In genomic region chr2:2823061-2823753, GRCh38 we compare ENCODE assay signal across 1 cellular context.
TF ChIP-seq lines count a peak whose summit lies in the region.

No MANE protein-coding gene starts in this region.

TF ChIP-seq in GM23338, 12 proteins besides CTCF, POLR2A, EP300 and RAD21:
- TF ChIP-seq ZNF462 (CRISPR knock-in tag; IDR thresholded peaks at IDR 0.05) (no peak), CREB1 (CRISPR knock-in tag; IDR thresholded peaks at IDR 0.05; ENCODE audit: low read depth) (no peak), ZNF331 (CRISPR knock-in tag; IDR thresholded peaks at IDR 0.05; ENCODE audit: low read depth) (no peak), NANOG (IDR thresholded peaks at IDR 0.05; ENCODE audit: borderline replicate concordance) (no peak), REST (IDR thresholded peaks at IDR 0.05; ENCODE audit: unreplicated experiment) (no peak), ZNF114 (CRISPR knock-in tag; IDR thresholded peaks at IDR 0.05) (no peak), POLR2AphosphoS5 (IDR thresholded peaks at IDR 0.05; ENCODE audit: low read depth) (no peak), EZH2 (IDR thresholded peaks at IDR 0.05; ENCODE audit: low read depth, unreplicated experiment) (no peak), STAT1 (IDR thresholded peaks at IDR 0.05; ENCODE audit: unreplicated experiment) (no peak)
- TF ChIP-seq, protein P1, sequence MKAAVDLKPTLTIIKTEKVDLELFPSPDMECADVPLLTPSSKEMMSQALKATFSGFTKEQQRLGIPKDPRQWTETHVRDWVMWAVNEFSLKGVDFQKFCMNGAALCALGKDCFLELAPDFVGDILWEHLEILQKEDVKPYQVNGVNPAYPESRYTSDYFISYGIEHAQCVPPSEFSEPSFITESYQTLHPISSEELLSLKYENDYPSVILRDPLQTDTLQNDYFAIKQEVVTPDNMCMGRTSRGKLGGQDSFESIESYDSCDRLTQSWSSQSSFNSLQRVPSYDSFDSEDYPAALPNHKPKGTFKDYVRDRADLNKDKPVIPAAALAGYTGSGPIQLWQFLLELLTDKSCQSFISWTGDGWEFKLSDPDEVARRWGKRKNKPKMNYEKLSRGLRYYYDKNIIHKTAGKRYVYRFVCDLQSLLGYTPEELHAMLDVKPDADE (IDR thresholded peaks at IDR 0.05): no peak
